11 cellular contexts compared by ENCODE assay signal in the genomic region with DNA sequence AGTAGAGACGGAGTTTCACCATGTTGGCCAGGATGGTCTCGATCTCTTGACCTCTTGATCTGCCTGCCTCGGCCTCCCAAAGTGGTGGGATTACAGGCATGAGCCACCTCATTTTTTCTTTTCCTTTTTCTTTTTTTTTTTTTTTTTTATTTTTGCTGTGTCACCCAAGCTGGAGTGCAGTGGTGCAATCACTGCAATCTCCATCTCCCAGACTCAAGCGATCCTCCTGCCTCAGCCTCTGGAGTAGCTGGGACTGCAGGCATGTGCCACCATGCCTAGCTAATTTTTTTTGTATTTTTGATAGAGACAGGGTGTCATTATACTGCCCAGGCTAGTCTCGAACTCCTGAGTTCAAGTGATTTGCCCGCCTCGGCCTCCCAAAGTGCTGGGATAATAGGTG. TPM values are rescaled to one million over a fixed set of nuclear protein-coding genes. Genes with fewer than 3 reads are reported as not detected.
"Had no signal": no experiment of that assay in that cellular context is flagged by ENCODE, and none has a peak within 500 bp of the region (broad histone marks: within the 10 kb centered on the region; RNA-seq: fewer than 3 reads in every experiment).

No MANE protein-coding gene starts in this region.

RNA-seq across cellular contexts. Expression of a gene that starts 3.7 kb away (rescaled TPM):
- total RNA-seq: activated CD8-positive, alpha-beta memory T cell treated with anti-CD3 and anti-CD28 coated beads for 36 hours; endothelial cell of umbilical vein; omental fat pad; smooth muscle cell; upper lobe of right lung had no signal
- polyA plus RNA-seq: aorta, neural cell had no signal

RNA-seq across cellular contexts. Expression of a gene that starts 31.2 kb away (rescaled TPM):
- total RNA-seq: endothelial cell of umbilical vein, frontal cortex, lung microvascular endothelial cell, omental fat pad, posterior vena cava, sigmoid colon had no signal
- polyA plus RNA-seq: endothelial cell of umbilical vein had no signal

RNA-seq across cellular contexts. Expression of a gene that starts 33.9 kb away (rescaled TPM):
- polyA plus RNA-seq: neural cell had no signal
